ENCODE assay signal across 19 cellular contexts in the genomic region with DNA sequence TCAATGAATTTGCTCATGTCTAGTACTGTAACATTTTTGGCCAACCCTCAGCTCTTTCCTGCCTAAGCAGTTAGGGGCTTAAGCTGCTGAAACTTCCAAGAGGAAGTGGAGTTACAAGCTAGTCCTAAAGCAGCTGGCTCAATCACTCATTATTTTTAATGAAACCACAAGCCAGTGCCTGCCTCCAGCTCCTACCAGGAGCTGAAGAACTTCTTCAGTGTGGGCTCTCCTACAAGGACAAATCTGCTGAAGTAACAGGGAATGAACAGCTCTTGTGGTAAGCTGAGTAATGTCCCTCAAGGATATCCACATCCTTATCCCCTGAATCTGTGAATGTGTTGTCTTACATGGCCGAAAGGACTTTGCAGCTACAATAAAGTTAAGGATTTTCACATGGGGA.
"Had no signal": no experiment of that assay in that cellular context is flagged by ENCODE, and none has a peak within 500 bp of the region (broad histone marks: within the 10 kb centered on the region; RNA-seq: fewer than 3 reads in every experiment).

No MANE protein-coding gene starts in this region.

- H3K36me3 ChIP-seq: tibial nerve, WERI-Rb-1 had no signal

- H3K4me3 ChIP-seq: tibial nerve had no signal

- H2AFZ ChIP-seq: parathyroid adenoma had no signal

- DNase-seq: activated CD4-positive, alpha-beta T cell treated with anti-CD3 and anti-CD28 coated beads, Interleukin-2, amount 10 ng/mL, durations not matched to agents 7 days and 5 days; activated CD4-positive, CD25-positive, alpha-beta regulatory T cell treated with anti-CD3 and anti-CD28 coated beads, Interleukin-2, amount 50 U/mL, for 72 hours; activated CD8-positive, alpha-beta memory T cell treated with anti-CD3 and anti-CD28 coated beads, Interleukin-2, amount 10 ng/mL, durations not matched to agents 7 days and 5 days; activated CD8-positive, alpha-beta T cell treated with anti-CD3 and anti-CD28 coated beads for 36 hours; activated effector memory CD4-positive, alpha-beta T cell treated with anti-CD3 and anti-CD28 coated beads, Interleukin-2, amount 50 U/mL, for 16 hours; activated naive CD4-positive, alpha-beta T cell treated with anti-CD3 and anti-CD28 coated beads, Interleukin-2, amount 10 ng/mL, durations not matched to agents 7 days and 5 days; activated T-cell treated with anti-CD3 and anti-CD28 coated beads for 4 hours; caudate nucleus; dermis blood vessel endothelial cell; effector memory CD4-positive, alpha-beta T cell; hippocampal formation; left ventricle myocardium superior; midbrain; right cardiac atrium; stimulated activated CD4-positive, alpha-beta T cell treated with anti-CD3 and anti-CD28 coated beads, Interleukin-12 subunit alpha, Interleukin-12 subunit beta, amount 100 ng/mL, for 4 hours; WERI-Rb-1 had no signal

- ATAC-seq: activated CD8-positive, alpha-beta memory T cell treated with anti-CD3 and anti-CD28 coated beads, Interleukin-2, amount 10 ng/mL, durations not matched to agents 7 days and 5 days; activated CD8-positive, alpha-beta T cell treated with anti-CD3 and anti-CD28 coated beads for 36 hours; left ventricle myocardium superior; natural killer cell treated with Interleukin-12 subunit alpha and Interleukin-12 subunit beta and Interleukin-15 and Interleukin-18, amount 100 ng/mL, for 72 hours; right cardiac atrium had no signal

- H3K79me2 ChIP-seq: parathyroid adenoma had no signal

- H3K9me3 ChIP-seq: tibial nerve had no signal

- H3K27ac ChIP-seq: parathyroid adenoma, tibial nerve, WERI-Rb-1 had no signal

- H3K4me1 ChIP-seq: parathyroid adenoma, tibial nerve had no signal
